Comparison of ENCODE assay signal across 1 cellular context in the genomic region with DNA sequence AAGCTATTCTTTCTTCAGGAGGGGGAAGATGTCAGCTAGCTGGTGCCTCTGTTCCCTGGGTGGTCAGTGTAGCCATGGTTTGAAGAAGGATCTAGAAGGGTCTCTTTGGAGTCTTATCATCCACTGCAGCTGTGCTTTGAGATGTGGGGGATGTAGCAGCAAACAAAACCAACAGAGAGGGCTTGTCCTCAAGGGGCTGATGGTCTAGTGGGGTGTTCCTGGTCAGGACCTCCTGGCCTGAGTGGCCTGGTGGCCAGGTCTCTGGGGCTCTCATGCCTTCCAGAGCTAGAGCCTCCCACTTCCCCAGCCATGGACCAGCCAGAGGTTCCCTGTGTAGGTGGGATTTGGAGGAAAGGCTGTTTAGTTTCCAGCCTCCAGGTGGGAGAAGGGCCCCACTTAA.
TF ChIP-seq lines count a peak whose summit lies in the region.

No MANE protein-coding gene starts in this region.

TF ChIP-seq in IMR-90, 13 proteins besides CTCF, POLR2A, EP300 and RAD21:
- TF ChIP-seq MAZ (IDR thresholded peaks at IDR 0.05; ENCODE audit: borderline replicate concordance, low read depth, low read length), result no peak
- TF ChIP-seq, protein P1, sequence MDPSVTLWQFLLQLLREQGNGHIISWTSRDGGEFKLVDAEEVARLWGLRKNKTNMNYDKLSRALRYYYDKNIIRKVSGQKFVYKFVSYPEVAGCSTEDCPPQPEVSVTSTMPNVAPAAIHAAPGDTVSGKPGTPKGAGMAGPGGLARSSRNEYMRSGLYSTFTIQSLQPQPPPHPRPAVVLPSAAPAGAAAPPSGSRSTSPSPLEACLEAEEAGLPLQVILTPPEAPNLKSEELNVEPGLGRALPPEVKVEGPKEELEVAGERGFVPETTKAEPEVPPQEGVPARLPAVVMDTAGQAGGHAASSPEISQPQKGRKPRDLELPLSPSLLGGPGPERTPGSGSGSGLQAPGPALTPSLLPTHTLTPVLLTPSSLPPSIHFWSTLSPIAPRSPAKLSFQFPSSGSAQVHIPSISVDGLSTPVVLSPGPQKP (IDR thresholded peaks at IDR 0.05; ENCODE audit: borderline replicate concordance, low read depth, low read length), result no peak
- no peak for TF ChIP-seq RCOR1 (IDR thresholded peaks at IDR 0.05; ENCODE audit: insufficient replicate concordance, low read length)
- no peak for TF ChIP-seq MAFK (IDR thresholded peaks at IDR 0.05; ENCODE audit: low read depth, low read length)
- TF ChIP-seq, protein P2, sequence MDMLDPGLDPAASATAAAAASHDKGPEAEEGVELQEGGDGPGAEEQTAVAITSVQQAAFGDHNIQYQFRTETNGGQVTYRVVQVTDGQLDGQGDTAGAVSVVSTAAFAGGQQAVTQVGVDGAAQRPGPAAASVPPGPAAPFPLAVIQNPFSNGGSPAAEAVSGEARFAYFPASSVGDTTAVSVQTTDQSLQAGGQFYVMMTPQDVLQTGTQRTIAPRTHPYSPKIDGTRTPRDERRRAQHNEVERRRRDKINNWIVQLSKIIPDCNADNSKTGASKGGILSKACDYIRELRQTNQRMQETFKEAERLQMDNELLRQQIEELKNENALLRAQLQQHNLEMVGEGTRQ (IDR thresholded peaks at IDR 0.05; ENCODE audit: low read depth, low read length), result no peak
- no peak for TF ChIP-seq SMC3 (IDR thresholded peaks at IDR 0.05; ENCODE audit: low read depth, low read length)
- TF ChIP-seq RFX5 (IDR thresholded peaks at IDR 0.05; ENCODE audit: low read depth, low read length), result no peak
- no peak for TF ChIP-seq BHLHE40 (IDR thresholded peaks at IDR 0.05; ENCODE audit: low read depth, low read length)
- no peak for TF ChIP-seq CHD1 (IDR thresholded peaks at IDR 0.05; ENCODE audit: low read depth, low read length)
- TF ChIP-seq CEBPB (IDR thresholded peaks at IDR 0.05; ENCODE audit: low read depth, low read length), result no peak
- no peak for TF ChIP-seq FOS (IDR thresholded peaks at IDR 0.05; ENCODE audit: low read depth, low read length)
- TF ChIP-seq MXI1 (IDR thresholded peaks at IDR 0.05; ENCODE audit: borderline replicate concordance, low read depth, low read length), result no peak
- TF ChIP-seq NFE2L2 (IDR thresholded peaks at IDR 0.05; ENCODE audit: low read depth, low read length), result no peak
TF ChIP-seq in IMR-90: peak in this region for 0.
